ENCODE assay signal across 26 cellular contexts in genomic region chr9:116656977-116657376, GRCh38. TPM values are rescaled to one million over a fixed set of nuclear protein-coding genes. Genes with fewer than 3 reads are reported as not detected.
A peak's percentile ranks its signal among the peaks of the same experiment; 100 is the strongest.
DNase-seq lines count a peak whose midpoint lies in the region; ATAC-seq and TF ChIP-seq lines count a peak whose summit lies in the region.
"Had no signal": no experiment of that assay in that cellular context is flagged by ENCODE, and none has a peak within 500 bp of the region (broad histone marks: within the 10 kb centered on the region; RNA-seq: fewer than 3 reads in every experiment).

No MANE protein-coding gene starts in this region.

- H3K27me3 ChIP-seq in right atrium auricular region, result no peaks in the 10 kb centered on the region
- no peaks in the 10 kb centered on the region for H3K27me3 ChIP-seq in gastrocnemius medialis
- H3K27me3 ChIP-seq: esophagus muscularis mucosa, transverse colon had no signal

- H3K9me3 ChIP-seq in right atrium auricular region, result no peaks in the 10 kb centered on the region
- no peaks in the 10 kb centered on the region for H3K9me3 ChIP-seq in gastrocnemius medialis
- no peaks in the 10 kb centered on the region for H3K9me3 ChIP-seq in T-helper 17 cell (ENCODE audit: control insufficient read depth, low read length, poor library complexity, severe bottlenecking)
- H3K9me3 ChIP-seq: Caco-2, esophagus muscularis mucosa, transverse colon had no signal

- TF ChIP-seq CTCF in AG10803 (conservative IDR thresholded peaks at IDR 0.05; ENCODE audit: low read length) (no peak), right atrium auricular region (IDR thresholded peaks at IDR 0.05) (no peak), gastrocnemius medialis (IDR thresholded peaks at IDR 0.05 in 4 of 5, conservative IDR thresholded peaks at IDR 0.05 in 1 of 5) (no peak)

- TF ChIP-seq POLR2A in gastrocnemius medialis (IDR thresholded peaks at IDR 0.05), result no peak

- no peaks in the 10 kb centered on the region for H3K4me1 Mint-ChIP-seq in T-helper 17 cell

- no peak overlapping the region for H3K27ac Mint-ChIP-seq in T-helper 17 cell
- H3K27ac Mint-ChIP-seq: activated CD4-positive, alpha-beta memory T cell treated with anti-CD3 and anti-CD28 coated beads for 36 hours; progenitor cell of endocrine pancreas; stimulated activated naive CD8-positive, alpha-beta T cell treated with anti-CD3 and anti-CD28 coated beads, Interleukin-15, Interleukin-2, amounts not matched to agents 100 ng/mL and 50 ng/mL, for 24 hours; WTC11 had no signal

- intact Hi-C loops in gastrocnemius medialis (cut with DNase I; ENCODE audit: low total_unique reads), result no loop called here

- no peak overlapping the region for H3K4me3 ChIP-seq in AG10803 (ENCODE audit: low read length)
- H3K4me3 ChIP-seq in right atrium auricular region, result no peak overlapping the region
- no peak overlapping the region for H3K4me3 ChIP-seq in gastrocnemius medialis
- H3K4me3 ChIP-seq: esophagus muscularis mucosa, K562, transverse colon had no signal

- ATAC-seq in gastrocnemius medialis, result no peak
- ATAC-seq in T-helper 17 cell, result no peak
- no peak for ATAC-seq in HG02642 (IDR thresholded peaks at IDR 0.05; ENCODE audit: poor library complexity, unreplicated experiment)
- ATAC-seq: K562, WTC11 had no signal

- no peak overlapping the region for H3K4me3 Mint-ChIP-seq in T-helper 17 cell
- H3K4me3 Mint-ChIP-seq: activated CD4-positive, alpha-beta memory T cell treated with anti-CD3 and anti-CD28 coated beads for 36 hours; stimulated activated naive CD8-positive, alpha-beta T cell treated with anti-CD3 and anti-CD28 coated beads, Interleukin-15, Interleukin-2, amounts not matched to agents 100 ng/mL and 50 ng/mL, for 24 hours; WTC11 had no signal

- H3K36me3 ChIP-seq in right atrium auricular region (no peaks in the 10 kb centered on the region), gastrocnemius medialis (no peaks in the 10 kb centered on the region)
- H3K36me3 ChIP-seq: esophagus muscularis mucosa, transverse colon had no signal

- no peaks in the 10 kb centered on the region for H3K36me3 Mint-ChIP-seq in T-helper 17 cell (ENCODE audit: low read depth)
- H3K36me3 Mint-ChIP-seq: activated CD4-positive, alpha-beta memory T cell treated with anti-CD3 and anti-CD28 coated beads for 36 hours; WTC11 had no signal

- WGBS in adipose tissue, 3 donors, result 59 to 89% (median 70%) methylated on average over 2 of the region's 2 CpGs

- peak overlapping the region; percentile 28 for H3K27ac ChIP-seq in adipose tissue (ENCODE audit: low read depth, low read length)
- H3K27ac ChIP-seq in right atrium auricular region, result peak overlapping the region; percentile 56 to 76
- peak overlapping the region; percentile 2 to 76 (median 38) for H3K27ac ChIP-seq in gastrocnemius medialis
- H3K27ac ChIP-seq: C4-2B, transverse colon had no signal

- peaks cover 0 to 28% of the 10 kb centered on the region in 2 donors for H3K4me1 ChIP-seq in right atrium auricular region
- H3K4me1 ChIP-seq in gastrocnemius medialis, result peaks cover 5 to 28% of the 10 kb centered on the region in 2 donors

- in situ Hi-C loops in gastrocnemius medialis (cut with MboI; ENCODE audit: low sequenced_read_pairs in 4 of 4), result loop anchor here in 3 of 4 donors (10.0 to 25.0 kb wide), 5 partner anchors 495 to 1070 kb away; partner anchors contain the start of gene PAPPA (in 2 of the 3)

- DNase-seq in AG10803 (ENCODE audit: low read depth), result peak; percentile 68
- no peak for DNase-seq in right atrium auricular region (ENCODE audit: low spot score)
- DNase-seq in gastrocnemius medialis, result no peak
- no peak for DNase-seq in mucosa of gallbladder (ENCODE audit: low spot score)
- DNase-seq in activated CD4-positive, CD25-positive, alpha-beta regulatory T cell treated with anti-CD3 and anti-CD28 coated beads, Interleukin-2, amount 50 U/mL, for 72 hours, result no peak
- no peak for DNase-seq in T-helper 17 cell
- DNase-seq: activated CD4-positive, alpha-beta memory T cell treated with anti-CD3 and anti-CD28 coated beads for 36 hours; activated CD8-positive, alpha-beta memory T cell treated with anti-CD3 and anti-CD28 coated beads, Interleukin-2, amount 50 U/mL, for 48 hours; activated naive CD4-positive, alpha-beta T cell treated with anti-CD3 and anti-CD28 coated beads, Interleukin-2, amount 50 U/mL, for 16 hours; aorta; Caco-2; cortex of kidney; H7; NCI-H1930; NCI-H2227 treated with DMSO at 0.1 percent for 48 hours; NCI-H526 treated with DMSO at 0.1 percent for 48 hours; T-helper 9 cell; transverse colon had no signal

- peaks cover 5% of the 10 kb centered on the region for H3K27me3 Mint-ChIP-seq in T-helper 17 cell
- H3K27me3 Mint-ChIP-seq: activated CD4-positive, alpha-beta memory T cell treated with anti-CD3 and anti-CD28 coated beads for 36 hours; progenitor cell of endocrine pancreas; stimulated activated naive CD8-positive, alpha-beta T cell treated with anti-CD3 and anti-CD28 coated beads, Interleukin-15, Interleukin-2, amounts not matched to agents 100 ng/mL and 50 ng/mL, for 24 hours had no signal

RNA-seq across cellular contexts. Expression of gene TRIM32, which starts 30.1 kb away (rescaled TPM):
- polyA plus RNA-seq in adipose tissue, result 1 to 10 TPM; 2.7 to 6.0 (median 4.0) TPM
- 10 to 100 TPM; 12.2 to 13.9 TPM for total RNA-seq in right atrium auricular region
- total RNA-seq in gastrocnemius medialis, result 10 to 100 TPM; 12.6 to 25.8 (median 24.3) TPM
- 28.7 TPM for total RNA-seq in mucosa of gallbladder
- total RNA-seq in T-helper 17 cell, result 10 to 100 TPM in 1 of 2 donors, 1 to 10 TPM in 1; 8.6 to 10.8 TPM
